Comparison of ENCODE assay signal across 21 cellular contexts in the genomic region with DNA sequence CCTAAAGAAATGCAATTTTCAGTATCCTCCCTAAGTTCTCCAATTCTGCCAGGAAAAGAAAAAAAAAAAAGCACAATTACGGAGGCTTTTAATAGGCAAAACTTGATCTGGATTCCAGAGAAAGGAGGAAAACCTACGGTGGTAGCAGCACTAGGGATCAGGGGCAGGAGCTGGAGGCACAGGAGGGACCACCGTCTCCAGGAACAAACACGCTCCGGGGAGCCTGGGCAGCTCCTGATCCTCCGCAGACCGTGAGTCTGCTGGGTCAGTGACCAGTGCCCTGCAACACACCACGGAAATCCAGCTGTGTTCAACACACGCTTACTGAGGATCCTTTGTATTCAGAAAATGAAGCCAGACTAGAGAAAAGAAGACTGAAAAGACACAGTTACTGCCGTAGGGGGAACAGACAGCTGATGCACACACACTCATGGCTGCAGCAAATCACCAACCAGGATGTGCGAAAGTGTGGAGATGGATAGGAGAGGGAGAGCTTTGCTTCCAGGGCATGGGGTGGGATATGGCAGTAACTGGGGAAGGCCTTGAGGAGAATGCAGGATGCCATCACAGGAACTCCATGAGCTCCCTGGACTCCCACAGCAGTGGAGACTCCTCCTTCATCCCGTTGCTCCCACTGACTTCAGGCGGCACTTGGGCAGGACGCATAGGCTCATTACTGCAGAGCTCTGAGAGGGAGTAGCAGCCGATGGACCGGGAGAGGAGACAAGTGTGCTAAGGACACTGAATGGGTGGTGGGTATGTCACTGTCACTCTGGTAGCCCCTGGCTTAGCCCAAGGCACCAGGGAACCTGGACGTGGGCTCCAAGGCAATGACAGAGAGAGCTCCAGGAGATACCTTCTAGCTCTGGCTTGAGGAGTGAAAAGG.
DNase-seq lines count a peak whose midpoint lies in the region; ATAC-seq and TF ChIP-seq lines count a peak whose summit lies in the region.
"Had no signal": no experiment of that assay in that cellular context is flagged by ENCODE, and none has a peak within 500 bp of the region (broad histone marks: within the 10 kb centered on the region; RNA-seq: fewer than 3 reads in every experiment).

No MANE protein-coding gene starts in this region.

- DNase-seq in RWPE2 (ENCODE audit: low spot score) = peak; percentile 34
- DNase-seq in chondrocyte (ENCODE audit: low spot score) = peak; percentile 36
- peak; percentile 49 for DNase-seq in mesenteric fat pad (ENCODE audit: low spot score)
- peak; percentile 38 for DNase-seq in spleen
- DNase-seq in NCI-H2227 treated with DMSO at 0.1 percent for 48 hours (lab: John Stamatoyannopoulos, UW) = no peak
- no peak for DNase-seq in DMS 273 treated with DMSO at 0.1 percent for 48 hours (lab: John Stamatoyannopoulos, UW)
- no peak for DNase-seq in DMS153 treated with DMSO at 0.1 percent for 48 hours (lab: John Stamatoyannopoulos, UW; ENCODE audit: unreplicated experiment)
- DNase-seq: CD4-positive, CD25-positive, alpha-beta regulatory T cell; COR-L47; DND-41; IMR-90; NCI-H1105; NCI-H146; NCI-H2081; NCI-H2171; NCI-H526 had no signal

- no peak overlapping the region for H3K4me3 Mint-ChIP-seq in chondrocyte (ENCODE audit: unreplicated experiment)
- H3K4me3 Mint-ChIP-seq: GM23338 had no signal

- H3K9me3 ChIP-seq in RWPE2 (ENCODE audit: severe bottlenecking) (no peaks in the 10 kb centered on the region), spleen (no peaks in the 10 kb centered on the region)
- H3K9me3 ChIP-seq: SJSA1 had no signal

- H3K27me3 ChIP-seq in RWPE2 (ENCODE audit: insufficient read depth, poor library complexity, severe bottlenecking) = no peaks in the 10 kb centered on the region
- no peaks in the 10 kb centered on the region for H3K27me3 ChIP-seq in spleen (replicated peaks in 1 of 7)
- H3K27me3 ChIP-seq: SJSA1 had no signal

- H3K27me3 Mint-ChIP-seq in chondrocyte (ENCODE audit: low read depth) = no peaks in the 10 kb centered on the region
- H3K27me3 Mint-ChIP-seq: CD4-positive, CD25-positive, alpha-beta regulatory T cell had no signal

- peaks cover 50% of the 10 kb centered on the region for H3K4me1 Mint-ChIP-seq in chondrocyte (ENCODE audit: low read depth)
- H3K4me1 Mint-ChIP-seq: CD4-positive, CD25-positive, alpha-beta regulatory T cell had no signal

- peaks cover 57% of the 10 kb centered on the region for H3K36me3 Mint-ChIP-seq in chondrocyte (ENCODE audit: low read depth)

- intact Hi-C loops in spleen (cut with DNase I; ENCODE audit: low total_unique reads) = no loop called here

- TF ChIP-seq POLR2A in spleen (IDR thresholded peaks at IDR 0.05) = no peak

- no peaks in the 10 kb centered on the region for H3K36me3 ChIP-seq in RWPE2 (ENCODE audit: low read depth)
- no peaks in the 10 kb centered on the region for H3K36me3 ChIP-seq in spleen

- H3K9me3 Mint-ChIP-seq in chondrocyte (ENCODE audit: low read depth) = no peaks in the 10 kb centered on the region
- H3K9me3 Mint-ChIP-seq: GM23338 had no signal

- H3K4me3 ChIP-seq in RWPE2 (ENCODE audit: severe bottlenecking) = no peak overlapping the region
- no peak overlapping the region for H3K4me3 ChIP-seq in spleen
- H3K4me3 ChIP-seq: GM23338, SJSA1 had no signal

- H3K27ac ChIP-seq in RWPE2 (ENCODE audit: poor library complexity, severe bottlenecking) (no peak overlapping the region), spleen (no peak overlapping the region)
- H3K27ac ChIP-seq: KMS-11, SJSA1 had no signal

- no peak for TF ChIP-seq CTCF in RWPE2 (IDR thresholded peaks at IDR 0.05; ENCODE audit: poor library complexity, severe bottlenecking)
- no peak for TF ChIP-seq CTCF in chondrocyte (IDR thresholded peaks at IDR 0.05)
- no peak for TF ChIP-seq CTCF in spleen (IDR thresholded peaks at IDR 0.05 in 8 of 11, conservative IDR thresholded peaks at IDR 0.05 in 3 of 11)

- no peak for ATAC-seq in RWPE2 (ENCODE audit: low read depth)
- ATAC-seq: GM23338, HCT116, Right ventricle myocardium inferior had no signal

- peak overlapping the region; percentile 8 for H3K27ac Mint-ChIP-seq in chondrocyte (ENCODE audit: unreplicated experiment)
- H3K27ac Mint-ChIP-seq: CD4-positive, CD25-positive, alpha-beta regulatory T cell had no signal

- WGBS in spleen, 5 donors = 89 to 97% (median 90%) methylated on average over 17 of the region's 17 CpGs

- H3K4me1 ChIP-seq in RWPE2 (ENCODE audit: insufficient read depth, poor library complexity, severe bottlenecking) (no peaks in the 10 kb centered on the region), spleen (no peaks in the 10 kb centered on the region)

Comparison
In these comparisons a context has a peak if more than half of its experiments do, and no peak if none do; other contexts are left out.
1. DNase-seq: peak in RWPE2 (single experiment), chondrocyte (single experiment), mesenteric fat pad (single experiment) and spleen (single experiment); none in NCI-H2227 treated with DMSO at 0.1 percent for 48 hours (single experiment), DMS 273 treated with DMSO at 0.1 percent for 48 hours (single experiment) and DMS153 treated with DMSO at 0.1 percent for 48 hours (single experiment).